In genomic region chr1:20538760-20539551, GRCh38 we compare ENCODE assay signal across 1 cellular context.
TF ChIP-seq lines count a peak whose summit lies in the region.

No MANE protein-coding gene starts in this region.

TF ChIP-seq in HepG2, 621 proteins besides CTCF, POLR2A, EP300 and RAD21:
- TF ChIP-seq BRD4 (CRISPR knock-in tag; IDR thresholded peaks at IDR 0.05) (no peak), SIX1 (CRISPR knock-in tag; IDR thresholded peaks at IDR 0.05; ENCODE audit: borderline replicate concordance) (peak; percentile 81; the same call in 1 of the 2 replicates), GATAD2A (CRISPR knock-in tag; IDR thresholded peaks at IDR 0.05) (no peak), PLSCR1 (CRISPR knock-in tag; IDR thresholded peaks at IDR 0.05; ENCODE audit: borderline replicate concordance) (no peak), SP5 (CRISPR knock-in tag; IDR thresholded peaks at IDR 0.05; ENCODE audit: borderline replicate concordance, low read depth) (no peak), AGO1 (IDR thresholded peaks at IDR 0.05; ENCODE audit: low read depth, low read length, poor library complexity, severe bottlenecking) (no peak), IKZF1 (IDR thresholded peaks at IDR 0.05) (no peak), FOSL2 (CRISPR knock-in tag; IDR thresholded peaks at IDR 0.05) (peak; percentile 44), ZNF7 (CRISPR knock-in tag; IDR thresholded peaks at IDR 0.05) (no peak), KDM4B (CRISPR knock-in tag; IDR thresholded peaks at IDR 0.05) (no peak), ZBED4 (CRISPR knock-in tag; IDR thresholded peaks at IDR 0.05; ENCODE audit: borderline replicate concordance) (no peak), TARDBP (CRISPR knock-in tag; IDR thresholded peaks at IDR 0.05) (no peak), REST (IDR thresholded peaks at IDR 0.05; ENCODE audit: borderline replicate concordance in 1 of 2, low read depth in 1 of 2, low read length in 2 of 2) (no peak), ZNF564 (CRISPR knock-in tag; IDR thresholded peaks at IDR 0.05) (no peak), FOXA1 (IDR thresholded peaks at IDR 0.05) (peak; percentile 57; the same call in 1 of the 2 replicates), FOXA1 (CRISPR knock-in tag; IDR thresholded peaks at IDR 0.05) (peak; percentile 36; the same call in 1 of the 2 replicates), ADNP (CRISPR knock-in tag; IDR thresholded peaks at IDR 0.05) (no peak)
- TF ChIP-seq, protein P1, sequence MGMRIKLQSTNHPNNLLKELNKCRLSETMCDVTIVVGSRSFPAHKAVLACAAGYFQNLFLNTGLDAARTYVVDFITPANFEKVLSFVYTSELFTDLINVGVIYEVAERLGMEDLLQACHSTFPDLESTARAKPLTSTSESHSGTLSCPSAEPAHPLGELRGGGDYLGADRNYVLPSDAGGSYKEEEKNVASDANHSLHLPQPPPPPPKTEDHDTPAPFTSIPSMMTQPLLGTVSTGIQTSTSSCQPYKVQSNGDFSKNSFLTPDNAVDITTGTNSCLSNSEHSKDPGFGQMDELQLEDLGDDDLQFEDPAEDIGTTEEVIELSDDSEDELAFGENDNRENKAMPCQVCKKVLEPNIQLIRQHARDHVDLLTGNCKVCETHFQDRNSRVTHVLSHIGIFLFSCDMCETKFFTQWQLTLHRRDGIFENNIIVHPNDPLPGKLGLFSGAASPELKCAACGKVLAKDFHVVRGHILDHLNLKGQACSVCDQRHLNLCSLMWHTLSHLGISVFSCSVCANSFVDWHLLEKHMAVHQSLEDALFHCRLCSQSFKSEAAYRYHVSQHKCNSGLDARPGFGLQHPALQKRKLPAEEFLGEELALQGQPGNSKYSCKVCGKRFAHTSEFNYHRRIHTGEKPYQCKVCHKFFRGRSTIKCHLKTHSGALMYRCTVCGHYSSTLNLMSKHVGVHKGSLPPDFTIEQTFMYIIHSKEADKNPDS (CRISPR knock-in tag; IDR thresholded peaks at IDR 0.05), result no peak
